ENCODE assay signal across 14 cellular contexts in the genomic region with DNA sequence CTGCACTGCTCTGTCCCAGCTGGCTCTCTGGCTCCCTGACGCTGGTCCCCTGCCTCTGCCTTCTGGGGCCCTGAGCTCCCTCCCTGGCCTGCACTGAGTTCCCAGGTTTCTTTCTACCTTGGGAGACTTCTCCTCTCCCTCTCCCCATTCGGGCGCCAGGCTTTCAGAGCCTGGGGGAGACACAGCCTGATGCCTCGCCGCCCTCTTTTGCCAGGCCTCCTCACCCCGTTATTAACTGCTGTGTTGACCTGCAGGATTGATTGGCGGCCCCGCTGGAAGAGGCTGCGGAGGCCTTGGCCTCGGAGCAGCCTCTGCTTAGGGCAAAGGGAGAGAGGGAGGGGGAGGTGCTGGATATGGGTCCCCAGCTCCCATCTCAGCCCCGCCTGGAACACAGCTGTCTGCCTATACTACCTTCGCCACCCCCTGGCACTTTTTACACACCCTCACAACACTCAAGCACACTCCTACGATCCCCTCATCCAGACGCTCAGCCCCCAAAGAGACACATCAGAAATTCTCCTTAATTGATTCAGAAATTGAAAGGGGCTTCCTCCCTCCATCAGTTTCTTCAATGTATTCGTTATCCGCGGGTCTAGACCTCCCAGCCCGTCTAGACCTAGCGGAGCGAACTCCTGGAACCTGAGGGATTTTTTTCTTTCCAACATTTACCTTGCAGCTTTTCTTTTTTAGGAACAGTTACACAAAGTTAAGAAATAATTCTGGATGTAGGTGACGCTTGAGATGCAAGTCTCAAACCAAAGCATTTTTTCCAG. TPM values are rescaled to one million over a fixed set of nuclear protein-coding genes. Genes with fewer than 3 reads are reported as not detected.
DNase-seq lines count a peak whose midpoint lies in the region; ATAC-seq, FAIRE-seq and TF ChIP-seq lines count a peak whose summit lies in the region.
"Had no signal": no experiment of that assay in that cellular context is flagged by ENCODE, and none has a peak within 500 bp of the region (broad histone marks: within the 10 kb centered on the region; RNA-seq: fewer than 3 reads in every experiment).

No MANE protein-coding gene starts in this region.

- H3K4me1 Mint-ChIP-seq in Caco-2 (ENCODE audit: low read depth, unreplicated experiment) (peaks cover 33% of the 10 kb centered on the region), astrocyte (ENCODE audit: low read depth, unreplicated experiment) (peaks cover 3% of the 10 kb centered on the region)

- peaks cover 15% of the 10 kb centered on the region for H4K20me1 ChIP-seq in astrocyte (ENCODE audit: insufficient read depth, low read length)

- no peak for FAIRE-seq in A549 (lab: Jason Lieb, UNC)
- FAIRE-seq in astrocyte (lab: Jason Lieb, UNC): no peak

- H3K27ac Mint-ChIP-seq in Caco-2 (ENCODE audit: unreplicated experiment) (no peak overlapping the region), astrocyte (ENCODE audit: unreplicated experiment) (peak overlapping the region; percentile 50)

- H3K4me1 ChIP-seq in A549 (peaks cover 8% of the 10 kb centered on the region), Caco-2 (peaks cover 17% of the 10 kb centered on the region), astrocyte (ENCODE audit: insufficient read depth, low read length) (no peaks in the 10 kb centered on the region), mesendoderm (ENCODE audit: control insufficient read depth, low read depth, low read length) (peaks cover 6% of the 10 kb centered on the region), testis (peaks cover 13% of the 10 kb centered on the region), sigmoid colon (peaks cover 0 to 45% (median 34%) of the 10 kb centered on the region in 4 donors)

- no peaks in the 10 kb centered on the region for H3K9me3 Mint-ChIP-seq in Caco-2 (ENCODE audit: unreplicated experiment)
- peaks cover 5% of the 10 kb centered on the region for H3K9me3 Mint-ChIP-seq in astrocyte (ENCODE audit: unreplicated experiment)

- BruUV-seq in Caco-2 (replicated peaks; lab: Mats Ljungman, UMichigan): no TSS peak

- H3K4me3 ChIP-seq in A549 (no peak overlapping the region), Caco-2 (ENCODE audit: low read depth, low read length) (no peak overlapping the region; the same call in 1 of the 2 replicates), astrocyte (ENCODE audit: insufficient read depth, low read depth, low read length) (no peak overlapping the region), mesendoderm (ENCODE audit: low read length) (no peak overlapping the region), testis (peak overlapping the region in 1 of 2 donors; percentile 26), sigmoid colon (no peak overlapping the region)

- H3K27me3 Mint-ChIP-seq in Caco-2 (ENCODE audit: insufficient read depth, unreplicated experiment): peaks cover 3% of the 10 kb centered on the region
- peaks cover 92% of the 10 kb centered on the region for H3K27me3 Mint-ChIP-seq in astrocyte (ENCODE audit: low read depth, unreplicated experiment)

- WGBS in A549 (ENCODE audit: missing lambda C conversion rate): 96% methylated on average over 20 of the region's 21 CpGs
- WGBS in mesendoderm (ENCODE audit: extremely low coverage, insufficient coverage, low lambda C conversion rate): no CpG with 5 or more reads among the region's 21 CpGs
- WGBS in testis, 2 donors: 10 to 11% methylated on average over 20 to 21 of the region's 21 CpGs
- 16 to 30% methylated on average over 20 to 21 of the region's 21 CpGs for WGBS in sigmoid colon, 2 donors

- intact Hi-C loops in Caco-2 (cut with micrococcal nuclease; ENCODE audit: unreplicated experiment): loop anchor here (2.0 kb wide), 1 partner anchor 89 kb away; no protein-coding TSS in a partner anchor
- intact Hi-C loops in testis (cut with DNase I; ENCODE audit: low total_unique reads): no loop called here
- intact Hi-C loops in sigmoid colon (cut with DNase I): no loop called here

- POLR2A ChIA-PET in A549 (lab: Yijun Ruan, JAX) (interaction anchor here (0.6 kb wide), 1 partner anchor 12 kb away, joined by 6 read pairs; no protein-coding TSS in a partner anchor), Caco-2 (lab: Charles Lee) (no interaction called here)

- TF ChIP-seq POLR2A in A549 (IDR thresholded peaks at IDR 0.05; ENCODE audit: low read length): no peak
- no peak for TF ChIP-seq POLR2A in testis (IDR thresholded peaks at IDR 0.05)
- no peak for TF ChIP-seq POLR2A in sigmoid colon (IDR thresholded peaks at IDR 0.05)

- H3K36me3 ChIP-seq in Caco-2 (ENCODE audit: control insufficient read depth, insufficient read depth, low read length) (no peaks in the 10 kb centered on the region), astrocyte (ENCODE audit: insufficient read depth, low read length) (no peaks in the 10 kb centered on the region), mesendoderm (ENCODE audit: control insufficient read depth, insufficient read depth, low read length) (no peaks in the 10 kb centered on the region), testis (ENCODE audit: low read depth, missing control alignments) (no peaks in the 10 kb centered on the region), sigmoid colon (no peaks in the 10 kb centered on the region)

- DNase-seq in A549 (ENCODE audit: low read depth in 1 of 2, low spot score in 1 of 2) (no peak), Caco-2 (no peak), astrocyte (ENCODE audit: low read depth) (no peak), mesendoderm (peak; percentile 18), testis (no peak), sigmoid colon (no peak), NCI-H2029 (lab: John Stamatoyannopoulos, UW) (no peak), globus pallidus (ENCODE audit: low spot score) (no peak)
- DNase-seq: NCI-H1092 treated with DMSO at 0.1 percent for 48 hours, NCI-H510A treated with DMSO at 0.1 percent for 48 hours, occipital lobe had no signal

- H4K8ac ChIP-seq in mesendoderm (ENCODE audit: low read depth, low read length): no peak overlapping the region

- H3K27me3 ChIP-seq in Caco-2 (replicated peaks; ENCODE audit: control insufficient read depth, insufficient read depth, low read length) (no peaks in the 10 kb centered on the region), astrocyte (ENCODE audit: insufficient read depth, low read length) (peaks cover 95% of the 10 kb centered on the region), mesendoderm (ENCODE audit: insufficient read depth, low read length, poor library complexity) (peaks cover 83% of the 10 kb centered on the region), testis (no peaks in the 10 kb centered on the region), sigmoid colon (peaks cover 64 to 100% (median 97%) of the 10 kb centered on the region in 3 donors)

- H2BK120ac ChIP-seq in mesendoderm (ENCODE audit: low read depth, low read length): no peak overlapping the region

- peak overlapping the region; percentile 82 for H3K4me3 Mint-ChIP-seq in Caco-2 (ENCODE audit: unreplicated experiment)
- H3K4me3 Mint-ChIP-seq in astrocyte (ENCODE audit: unreplicated experiment): peak overlapping the region; percentile 77

- no peak overlapping the region for H2BK15ac ChIP-seq in mesendoderm (replicated peaks; ENCODE audit: low read depth)

- H3K9ac ChIP-seq in astrocyte (ENCODE audit: low read length) (no peak overlapping the region), mesendoderm (ENCODE audit: low read length) (no peak overlapping the region)

- no peak for ATAC-seq in A549

- H3K79me2 ChIP-seq in astrocyte (ENCODE audit: insufficient read depth, low read length) (no peaks in the 10 kb centered on the region), mesendoderm (ENCODE audit: control insufficient read depth, insufficient read depth, low read length) (no peaks in the 10 kb centered on the region)

- TF ChIP-seq CTCF in A549 (IDR thresholded peaks at IDR 0.05): no peak
- TF ChIP-seq CTCF in Caco-2 (IDR thresholded peaks at IDR 0.05; ENCODE audit: insufficient read depth in 1 of 2, low read depth in 1 of 2, low read length in 1 of 2, severe bottlenecking in 1 of 2, unreplicated experiment in 1 of 2): no peak
- TF ChIP-seq CTCF in astrocyte (IDR thresholded peaks at IDR 0.05; ENCODE audit: insufficient read depth, low read depth, low read length): no peak
- no peak for TF ChIP-seq CTCF in testis (IDR thresholded peaks at IDR 0.05)
- no peak for TF ChIP-seq CTCF in sigmoid colon (IDR thresholded peaks at IDR 0.05)

- H3K4me2 ChIP-seq in A549 (peak overlapping the region; percentile 99; the same call in 1 of the 3 replicates), astrocyte (ENCODE audit: low read length) (peak overlapping the region; percentile 67), mesendoderm (ENCODE audit: low read length) (no peak overlapping the region)

- H3K79me1 ChIP-seq in mesendoderm (ENCODE audit: low read length): no peaks in the 10 kb centered on the region

- H2AFZ ChIP-seq in astrocyte (ENCODE audit: low read depth, low read length): no peak overlapping the region

- CTCF ChIA-PET in A549 (lab: Yijun Ruan, JAX): interaction anchor here (0.7 to 10.8 kb wide), 5 partner anchors 12 to 176 kb away, joined by 4 to 129 read pairs (median 11); no protein-coding TSS in a partner anchor
- CTCF ChIA-PET in Caco-2 (lab: Charles Lee): interaction anchor here (0.7 to 1.4 kb wide), 2 partner anchors 140 to 202 kb away, joined by 3 read pairs; a partner anchor contains a TSS

- no peak overlapping the region for H2BK5ac ChIP-seq in mesendoderm (ENCODE audit: low read length)

- H2AK5ac ChIP-seq in mesendoderm (ENCODE audit: low read length): no peak overlapping the region

- no peak overlapping the region for H3K4ac ChIP-seq in mesendoderm (ENCODE audit: low read depth, low read length)

- peaks cover 8% of the 10 kb centered on the region for H3K36me3 Mint-ChIP-seq in Caco-2 (ENCODE audit: insufficient read depth, unreplicated experiment)
- H3K36me3 Mint-ChIP-seq in astrocyte (ENCODE audit: low read depth, unreplicated experiment): peaks cover 3% of the 10 kb centered on the region

- no peak overlapping the region for H4K5ac ChIP-seq in mesendoderm (ENCODE audit: low read length)

- no peak overlapping the region for H3K56ac ChIP-seq in mesendoderm (ENCODE audit: low read length)

- no peak for TF ChIP-seq RAD21 in A549 (conservative IDR thresholded peaks at IDR 0.05 in 1 of 2, IDR thresholded peaks at IDR 0.05 in 1 of 2)

- H3K23ac ChIP-seq in mesendoderm (ENCODE audit: low read length): no peak overlapping the region

- H3K18ac ChIP-seq in mesendoderm (ENCODE audit: low read length): no peak overlapping the region

- H3K9me3 ChIP-seq in A549 (no peaks in the 10 kb centered on the region), Caco-2 (no peaks in the 10 kb centered on the region), astrocyte (ENCODE audit: insufficient read depth, low read depth, low read length) (peaks cover 4% of the 10 kb centered on the region), testis (no peaks in the 10 kb centered on the region), sigmoid colon (no peaks in the 10 kb centered on the region)

- H3K27ac ChIP-seq in A549: no peak overlapping the region
- H3K27ac ChIP-seq in astrocyte (ENCODE audit: low read depth, low read length): no peak overlapping the region
- no peak overlapping the region for H3K27ac ChIP-seq in mesendoderm (ENCODE audit: low read depth, low read length)
- H3K27ac ChIP-seq in testis: no peak overlapping the region
- H3K27ac ChIP-seq in sigmoid colon: no peak overlapping the region
- H3K27ac ChIP-seq: RWPE1 had no signal

- TF ChIP-seq EP300 in A549 (IDR thresholded peaks at IDR 0.05) (no peak), sigmoid colon (IDR thresholded peaks at IDR 0.05) (no peak)

RNA-seq across cellular contexts. Expression of a gene that starts 7.1 kb away (rescaled TPM):
- polyA plus RNA-seq in A549 (2011; rRNA removed): 0.05 and 0.06 TPM in 2 replicates
- polyA plus RNA-seq in A549 (2012; cell fraction: cytosol; rRNA removed): 0.04 and 0.05 TPM in 2 replicates
- polyA plus RNA-seq in A549 (2012; cell fraction: nucleus; rRNA removed): 0.14 and 0.24 TPM in 2 replicates
- polyA plus RNA-seq in A549 (2017; fragmentation: RNase III; extraction: RNeasy Plus Mini Kit Qiagen cat#74134 plus additional on column Dnase treatment): 0.18 to 0.21 TPM (median 0.21 TPM) in 3 replicates
- 0.10 TPM in 1 of 2 replicates, not detected in the other for polyA minus RNA-seq in A549 (2011; rRNA and poly(A)+ RNA removed)
- 0.30 and 0.45 TPM in 2 replicates for total RNA-seq in Caco-2 (2022)
- 0.23 and 0.60 TPM in 2 replicates for total RNA-seq in astrocyte
- polyA plus RNA-seq in mesendoderm (2013, experiment 1 of 2): not detected
- polyA plus RNA-seq in mesendoderm (2013, experiment 2 of 2): 0.03 TPM
- 1 to 10 TPM; 1.1 to 3.7 TPM for total RNA-seq in testis
- polyA plus RNA-seq in testis (ENCODE audit: insufficient read depth, low read depth, low replicate concordance): 1.5 TPM
- total RNA-seq in sigmoid colon: not detected
- polyA plus RNA-seq in sigmoid colon: not detected
- total RNA-seq: cardiac septum, fibroblast of lung, occipital lobe had no signal
- polyA plus RNA-seq: fibroblast of lung had no signal
